14 cellular contexts compared by ENCODE assay signal in genomic region chr10:34908472-34908871, GRCh38.
DNase-seq lines count a peak whose midpoint lies in the region; ATAC-seq and TF ChIP-seq lines count a peak whose summit lies in the region.
"Had no signal": no experiment of that assay in that cellular context is flagged by ENCODE, and none has a peak within 500 bp of the region (broad histone marks: within the 10 kb centered on the region; RNA-seq: fewer than 3 reads in every experiment).

No MANE protein-coding gene starts in this region.

- H3K9me3 Mint-ChIP-seq in natural killer cell treated with Interleukin-12 subunit alpha and Interleukin-12 subunit beta and Interleukin-15 and Interleukin-18, amount 100 ng/mL, for 72 hours: no peaks in the 10 kb centered on the region
- no peaks in the 10 kb centered on the region for H3K9me3 Mint-ChIP-seq in natural killer cell
- H3K9me3 Mint-ChIP-seq in activated T-cell treated with anti-CD3 and anti-CD28 coated beads, Interleukin-2, amount 50 U/mL, for 4 hours: no peaks in the 10 kb centered on the region
- H3K9me3 Mint-ChIP-seq: endodermal cell had no signal

- H3K27me3 Mint-ChIP-seq in natural killer cell treated with Interleukin-12 subunit alpha and Interleukin-12 subunit beta and Interleukin-15 and Interleukin-18, amount 100 ng/mL, for 72 hours: peaks cover 0 to 2% of the 10 kb centered on the region in 2 donors
- no peaks in the 10 kb centered on the region for H3K27me3 Mint-ChIP-seq in natural killer cell (ENCODE audit: low read depth in 2 of 2)
- no peaks in the 10 kb centered on the region for H3K27me3 Mint-ChIP-seq in activated T-cell treated with anti-CD3 and anti-CD28 coated beads, Interleukin-2, amount 50 U/mL, for 4 hours (ENCODE audit: low read depth)

- H3K36me3 Mint-ChIP-seq in natural killer cell treated with Interleukin-12 subunit alpha and Interleukin-12 subunit beta and Interleukin-15 and Interleukin-18, amount 100 ng/mL, for 72 hours: no peaks in the 10 kb centered on the region
- H3K36me3 Mint-ChIP-seq in natural killer cell: no peaks in the 10 kb centered on the region
- H3K36me3 Mint-ChIP-seq in activated T-cell treated with anti-CD3 and anti-CD28 coated beads, Interleukin-2, amount 50 U/mL, for 4 hours (ENCODE audit: insufficient read depth): no peaks in the 10 kb centered on the region

- H3K4me1 Mint-ChIP-seq in natural killer cell treated with Interleukin-12 subunit alpha and Interleukin-12 subunit beta and Interleukin-15 and Interleukin-18, amount 100 ng/mL, for 72 hours (ENCODE audit: low read depth in 2 of 2): no peaks in the 10 kb centered on the region
- H3K4me1 Mint-ChIP-seq in natural killer cell: no peaks in the 10 kb centered on the region
- no peaks in the 10 kb centered on the region for H3K4me1 Mint-ChIP-seq in activated T-cell treated with anti-CD3 and anti-CD28 coated beads, Interleukin-2, amount 50 U/mL, for 4 hours (ENCODE audit: low read depth)

- intact Hi-C loops in natural killer cell (cut with micrococcal nuclease): no loop called here

- H3K4me3 ChIP-seq in astrocyte of the cerebellum (ENCODE audit: low read depth, low read length): no peak overlapping the region
- H3K4me3 ChIP-seq: ascending aorta, SJSA1, thyroid gland had no signal

- DNase-seq in natural killer cell treated with Interleukin-12 subunit alpha and Interleukin-12 subunit beta and Interleukin-15 and Interleukin-18, amount 100 ng/mL, for 72 hours (ENCODE audit: low spot score): no peak
- DNase-seq in natural killer cell (no peak), astrocyte of the cerebellum (ENCODE audit: low read depth) (peak; percentile 33), iris pigment epithelial cell (ENCODE audit: low read depth) (peak; percentile 62), GM19238 (ENCODE audit: insufficient read length, low spot score) (no peak)
- no peak for DNase-seq in activated T-cell treated with anti-CD3 and anti-CD28 coated beads, Interleukin-2, amount 50 U/mL, for 4 hours
- DNase-seq: endodermal cell, NCI-H1436 treated with DMSO at 0.1 percent for 48 hours, NCI-H82, thyroid gland had no signal

- H3K27ac Mint-ChIP-seq in natural killer cell treated with Interleukin-12 subunit alpha and Interleukin-12 subunit beta and Interleukin-15 and Interleukin-18, amount 100 ng/mL, for 72 hours: no peak overlapping the region
- no peak overlapping the region for H3K27ac Mint-ChIP-seq in natural killer cell
- H3K27ac Mint-ChIP-seq: endodermal cell had no signal

- peak; percentile 11 to 48 for ATAC-seq in natural killer cell treated with Interleukin-12 subunit alpha and Interleukin-12 subunit beta and Interleukin-15 and Interleukin-18, amount 100 ng/mL, for 72 hours
- no peak for ATAC-seq in natural killer cell
- ATAC-seq in GM21717 (IDR thresholded peaks at IDR 0.05; ENCODE audit: unreplicated experiment): no peak
- no peak for ATAC-seq in GM21786 (IDR thresholded peaks at IDR 0.05; ENCODE audit: unreplicated experiment)
- ATAC-seq in activated T-cell treated with anti-CD3 and anti-CD28 coated beads, Interleukin-2, amount 50 U/mL, for 4 hours: no peak

- no peak overlapping the region for H3K4me3 Mint-ChIP-seq in natural killer cell treated with Interleukin-12 subunit alpha and Interleukin-12 subunit beta and Interleukin-15 and Interleukin-18, amount 100 ng/mL, for 72 hours
- no peak overlapping the region for H3K4me3 Mint-ChIP-seq in natural killer cell
- H3K4me3 Mint-ChIP-seq in activated T-cell treated with anti-CD3 and anti-CD28 coated beads, Interleukin-2, amount 50 U/mL, for 4 hours: no peak overlapping the region
- H3K4me3 Mint-ChIP-seq: endodermal cell had no signal

- TF ChIP-seq CTCF in natural killer cell (IDR thresholded peaks at IDR 0.05): no peak
- no peak for TF ChIP-seq CTCF in astrocyte of the cerebellum (IDR thresholded peaks at IDR 0.05; ENCODE audit: low read depth, low read length, missing control alignments)

- in situ Hi-C loops in astrocyte of the cerebellum (cut with HindIII; ENCODE audit: low sequenced_read_pairs): loop anchor here (5.0 kb wide), 2 partner anchors 71 to 84 kb away; no protein-coding TSS in a partner anchor

Comparison
In these comparisons a context has a peak if more than half of its experiments do, and no peak if none do; other contexts are left out.
1. ATAC-seq: peak in natural killer cell treated with Interleukin-12 subunit alpha and Interleukin-12 subunit beta and Interleukin-15 and Interleukin-18, amount 100 ng/mL, for 72 hours (2 of 2); none in natural killer cell (0 of 3), GM21717 (single experiment), GM21786 (single experiment) and activated T-cell treated with anti-CD3 and anti-CD28 coated beads, Interleukin-2, amount 50 U/mL, for 4 hours (0 of 2).
2. DNase-seq: peak in astrocyte of the cerebellum (single experiment) and iris pigment epithelial cell (single experiment); none in natural killer cell treated with Interleukin-12 subunit alpha and Interleukin-12 subunit beta and Interleukin-15 and Interleukin-18, amount 100 ng/mL, for 72 hours (single experiment), natural killer cell (single experiment), GM19238 (single experiment) and activated T-cell treated with anti-CD3 and anti-CD28 coated beads, Interleukin-2, amount 50 U/mL, for 4 hours (single experiment).